Comparison of ENCODE assay signal across 22 cellular contexts in the genomic region with DNA sequence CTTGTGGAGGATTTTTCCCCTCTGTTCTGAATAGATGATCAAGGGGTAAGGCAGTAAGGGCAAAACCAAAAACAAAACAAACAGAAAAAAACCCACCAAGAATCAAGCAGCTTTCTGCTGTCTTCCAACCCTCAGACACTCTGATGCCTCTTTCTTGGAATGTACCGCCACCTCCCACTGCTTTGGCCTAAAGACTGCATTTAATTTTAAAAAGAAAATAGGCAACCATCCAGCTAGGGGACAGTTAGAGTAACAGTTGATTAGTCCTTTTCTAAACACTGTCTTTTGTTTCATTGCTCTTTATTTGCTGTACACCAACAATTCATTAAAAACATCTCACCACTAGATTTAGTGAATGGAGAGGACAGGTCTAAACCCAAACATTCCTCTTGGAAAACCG.
"Had no signal": no experiment of that assay in that cellular context is flagged by ENCODE, and none has a peak within 500 bp of the region (broad histone marks: within the 10 kb centered on the region; RNA-seq: fewer than 3 reads in every experiment).

No MANE protein-coding gene starts in this region.

- H3K9me3 ChIP-seq: adrenal gland, ascending aorta, mucosa of descending colon, spleen, upper lobe of right lung had no signal

- H3K36me3 ChIP-seq: adrenal gland, ascending aorta, cardiac muscle cell, spleen, upper lobe of right lung had no signal

- H3K4me3 ChIP-seq: adrenal gland, ascending aorta, cardiac muscle cell, mucosa of descending colon, spleen, upper lobe of right lung had no signal

- H3K4me3 Mint-ChIP-seq: activated naive CD8-positive, alpha-beta T cell; activated T-cell treated with anti-CD3 and anti-CD28 coated beads, Interleukin-2, amount 50 U/mL, for 24 hours; activated T-helper 17 cell treated with anti-CD3 and anti-CD28 coated beads, Interleukin-2, amount 50 U/mL, for 72 hours; memory B cell; WTC11 had no signal

- H3K27ac Mint-ChIP-seq: activated naive CD8-positive, alpha-beta T cell; activated T-cell treated with anti-CD3 and anti-CD28 coated beads, Interleukin-2, amount 50 U/mL, for 24 hours; activated T-helper 17 cell treated with anti-CD3 and anti-CD28 coated beads, Interleukin-2, amount 50 U/mL, for 72 hours; memory B cell; WTC11 had no signal

- H3K4me1 Mint-ChIP-seq: activated T-helper 17 cell treated with anti-CD3 and anti-CD28 coated beads, Interleukin-2, amount 50 U/mL, for 72 hours; memory B cell had no signal

- H3K9me3 Mint-ChIP-seq: activated T-helper 17 cell treated with anti-CD3 and anti-CD28 coated beads, Interleukin-2, amount 50 U/mL, for 72 hours; memory B cell; WTC11 had no signal

- H3K27me3 Mint-ChIP-seq: activated T-cell treated with anti-CD3 and anti-CD28 coated beads, Interleukin-2, amount 50 U/mL, for 24 hours had no signal

- H3K27ac ChIP-seq: adrenal gland, ascending aorta, cardiac muscle cell, upper lobe of right lung had no signal

- H3K27me3 ChIP-seq: adrenal gland, ascending aorta, cardiac muscle cell, spleen, upper lobe of right lung had no signal

- DNase-seq: activated naive CD4-positive, alpha-beta T cell; activated T-cell treated with anti-CD3 and anti-CD28 coated beads, Interleukin-2, amount 50 U/mL, for 24 hours; adrenal gland; effector CD8-positive, alpha-beta T cell; erythroblast; head of caudate nucleus; hypothalamus; mucosa of descending colon; occipital lobe; retina; spleen; stimulated activated CD4-positive, alpha-beta T cell treated with anti-CD3 and anti-CD28 coated beads, Interleukin-4, amount 100 ng/mL, for 24 hours; stimulated activated naive CD4-positive, alpha-beta T cell treated with Interleukin-2 at 50 U/mL for 16 hours; T-helper 1 cell; T-helper 9 cell; upper lobe of right lung had no signal

- H3K36me3 Mint-ChIP-seq: activated naive CD8-positive, alpha-beta T cell; memory B cell; WTC11 had no signal

- ATAC-seq: activated T-helper 17 cell treated with anti-CD3 and anti-CD28 coated beads, Interleukin-2, amount 50 U/mL, for 72 hours; mucosa of descending colon; upper lobe of right lung; WTC11 had no signal
